Comparison of ENCODE assay signal across 17 cellular contexts in genomic region chr2:180000434-180000833, GRCh38. TPM values are rescaled to one million over a fixed set of nuclear protein-coding genes. Genes with fewer than 3 reads are reported as not detected.
DNase-seq lines count a peak whose midpoint lies in the region; ATAC-seq and TF ChIP-seq lines count a peak whose summit lies in the region.
"Had no signal": no experiment of that assay in that cellular context is flagged by ENCODE, and none has a peak within 500 bp of the region (broad histone marks: within the 10 kb centered on the region; RNA-seq: fewer than 3 reads in every experiment).

No MANE protein-coding gene starts in this region.

- H3K27me3 ChIP-seq in IMR-90 (ENCODE audit: control insufficient read depth, insufficient read depth, low read length): no peaks in the 10 kb centered on the region
- H3K27me3 ChIP-seq in endodermal cell (ENCODE audit: control insufficient read depth, insufficient read depth, low read length, poor library complexity, severe bottlenecking): no peaks in the 10 kb centered on the region
- no peaks in the 10 kb centered on the region for H3K27me3 ChIP-seq in thyroid gland
- no peaks in the 10 kb centered on the region for H3K27me3 ChIP-seq in gastroesophageal sphincter
- H3K27me3 ChIP-seq: testis had no signal

- TF ChIP-seq EP300 in gastroesophageal sphincter (IDR thresholded peaks at IDR 0.05): no peak

- TF ChIP-seq POLR2A in IMR-90 (IDR thresholded peaks at IDR 0.05; ENCODE audit: low read depth, low read length): no peak
- TF ChIP-seq POLR2A in thyroid gland (IDR thresholded peaks at IDR 0.05): no peak
- TF ChIP-seq POLR2A in gastroesophageal sphincter (IDR thresholded peaks at IDR 0.05): no peak

- peaks cover 3% of the 10 kb centered on the region; the same call in 1 of the 2 replicates for H3K9me1 ChIP-seq in IMR-90 (ENCODE audit: insufficient read depth, low read length)

- no peak overlapping the region for H3K27ac Mint-ChIP-seq in activated naive CD8-positive, alpha-beta T cell
- no peak overlapping the region for H3K27ac Mint-ChIP-seq in activated naive CD8-positive, alpha-beta T cell treated with anti-CD3 and anti-CD28 coated beads, Interleukin-2, amount 50 U/mL, for 24 hours
- H3K27ac Mint-ChIP-seq in endodermal cell (peak overlapping the region; percentile 48), glutamatergic neuron (ENCODE audit: unreplicated experiment) (no peak overlapping the region)
- H3K27ac Mint-ChIP-seq: activated CD4-positive, alpha-beta memory T cell treated with anti-CD3 and anti-CD28 coated beads, Interleukin-2, amount 10 ng/mL, durations not matched to agents 7 days and 5 days had no signal

- H3K27ac ChIP-seq in IMR-90 (ENCODE audit: insufficient read depth, low read length): no peak overlapping the region
- no peak overlapping the region for H3K27ac ChIP-seq in endodermal cell (ENCODE audit: low read depth, low read length)
- no peak overlapping the region for H3K27ac ChIP-seq in thyroid gland
- no peak overlapping the region for H3K27ac ChIP-seq in gastroesophageal sphincter
- H3K27ac ChIP-seq: left ventricle myocardium inferior, prostate gland, testis had no signal

- H3K4ac ChIP-seq in IMR-90 (ENCODE audit: low read depth, low read length): no peak overlapping the region

- no peak overlapping the region for H3K18ac ChIP-seq in IMR-90 (ENCODE audit: low read depth, low read length)

- H3K4me1 ChIP-seq in IMR-90 (ENCODE audit: control insufficient read depth, insufficient read depth, low read length) (no peaks in the 10 kb centered on the region), endodermal cell (ENCODE audit: control insufficient read depth, insufficient read depth, low read length) (no peaks in the 10 kb centered on the region), thyroid gland (peaks cover 4 to 7% of the 10 kb centered on the region in 2 donors), gastroesophageal sphincter (peaks cover 0 to 33% (median 3%) of the 10 kb centered on the region in 3 donors)
- H3K4me1 ChIP-seq: prostate gland had no signal

- CTCF ChIA-PET in IMR-90 (lab: Yijun Ruan, JAX): interaction anchor here (0.6 to 1.4 kb wide), 2 partner anchors 19 to 83 kb away, joined by 3 read pairs; no protein-coding TSS in a partner anchor

- peaks cover 24 to 50% of the 10 kb centered on the region in 2 experiments for H3K79me1 ChIP-seq in IMR-90 (ENCODE audit: low read depth in 1 of 2, low read length in 2 of 2)

- H3K14ac ChIP-seq in IMR-90 (replicated peaks; ENCODE audit: low read depth, low read length): no peak overlapping the region

- H2AFZ ChIP-seq in IMR-90 (replicated peaks; ENCODE audit: low read length, poor library complexity): no peak overlapping the region

- no peak for TF ChIP-seq RAD21 in IMR-90 (IDR thresholded peaks at IDR 0.05; ENCODE audit: low read length)

- dilution Hi-C loops in IMR-90 (cut with HindIII; ENCODE audit: low sequenced_read_pairs, unreplicated experiment): no loop called here

- H3K56ac ChIP-seq in IMR-90 (ENCODE audit: extremely low read depth, insufficient read depth, low read length): no peak overlapping the region

- POLR2A ChIA-PET in IMR-90 (lab: Charles Lee; ENCODE audit: unreplicated experiment): no interaction called here

- in situ Hi-C loops in IMR-90 (cut with MboI; ENCODE audit: low sequenced_read_pairs): no loop called here

- H3K9me3 ChIP-seq in IMR-90 (ENCODE audit: control insufficient read depth, insufficient read depth, low read length): no peaks in the 10 kb centered on the region
- H3K9me3 ChIP-seq in endodermal cell (ENCODE audit: control insufficient read depth, low read length): no peaks in the 10 kb centered on the region
- H3K9me3 ChIP-seq in thyroid gland: no peaks in the 10 kb centered on the region
- H3K9me3 ChIP-seq in gastroesophageal sphincter: no peaks in the 10 kb centered on the region
- H3K9me3 ChIP-seq: left ventricle myocardium inferior, prostate gland, testis had no signal

- TF ChIP-seq CTCF in IMR-90 (conservative IDR thresholded peaks at IDR 0.05; ENCODE audit: low read depth, low read length) (no peak), endodermal cell (conservative IDR thresholded peaks at IDR 0.05) (no peak), thyroid gland (IDR thresholded peaks at IDR 0.05) (no peak), glutamatergic neuron (IDR thresholded peaks at IDR 0.05; ENCODE audit: partially characterized antibody, unreplicated experiment) (no peak), gastroesophageal sphincter (IDR thresholded peaks at IDR 0.05) (no peak)

- no peaks in the 10 kb centered on the region for H3K9me3 Mint-ChIP-seq in activated naive CD8-positive, alpha-beta T cell (ENCODE audit: low read depth)
- H3K9me3 Mint-ChIP-seq in activated naive CD8-positive, alpha-beta T cell treated with anti-CD3 and anti-CD28 coated beads, Interleukin-2, amount 50 U/mL, for 24 hours: no peaks in the 10 kb centered on the region
- H3K9me3 Mint-ChIP-seq in endodermal cell (no peaks in the 10 kb centered on the region), glutamatergic neuron (ENCODE audit: unreplicated experiment) (peaks cover 1% of the 10 kb centered on the region)
- H3K9me3 Mint-ChIP-seq: activated CD4-positive, alpha-beta memory T cell treated with anti-CD3 and anti-CD28 coated beads, Interleukin-2, amount 10 ng/mL, durations not matched to agents 7 days and 5 days had no signal

- no peak overlapping the region for H2BK15ac ChIP-seq in IMR-90 (ENCODE audit: low read depth, low read length)

- H3K36me3 ChIP-seq in IMR-90 (ENCODE audit: control insufficient read depth, insufficient read depth, low read length): no peaks in the 10 kb centered on the region
- H3K36me3 ChIP-seq in endodermal cell (ENCODE audit: control insufficient read depth, insufficient read depth, low read length): peaks cover 15% of the 10 kb centered on the region
- H3K36me3 ChIP-seq in thyroid gland: no peaks in the 10 kb centered on the region
- no peaks in the 10 kb centered on the region for H3K36me3 ChIP-seq in gastroesophageal sphincter
- H3K36me3 ChIP-seq: left ventricle myocardium inferior, prostate gland had no signal

- H2BK120ac ChIP-seq in IMR-90 (ENCODE audit: low read depth, low read length): no peak overlapping the region

- no peak overlapping the region for H3K4me2 ChIP-seq in IMR-90 (ENCODE audit: low read depth, low read length)

- no TSS peak for BruUV-seq in IMR-90 (replicated peaks; lab: Mats Ljungman, UMichigan)

- peak overlapping the region; percentile 22 for H3K4me3 Mint-ChIP-seq in activated naive CD8-positive, alpha-beta T cell
- no peak overlapping the region for H3K4me3 Mint-ChIP-seq in activated naive CD8-positive, alpha-beta T cell treated with anti-CD3 and anti-CD28 coated beads, Interleukin-2, amount 50 U/mL, for 24 hours
- H3K4me3 Mint-ChIP-seq in endodermal cell (no peak overlapping the region), glutamatergic neuron (ENCODE audit: unreplicated experiment) (no peak overlapping the region)
- H3K4me3 Mint-ChIP-seq: activated CD4-positive, alpha-beta memory T cell treated with anti-CD3 and anti-CD28 coated beads, Interleukin-2, amount 10 ng/mL, durations not matched to agents 7 days and 5 days had no signal

- peaks cover 5% of the 10 kb centered on the region for H3K36me3 Mint-ChIP-seq in activated naive CD8-positive, alpha-beta T cell
- peaks cover 12% of the 10 kb centered on the region for H3K36me3 Mint-ChIP-seq in activated naive CD8-positive, alpha-beta T cell treated with anti-CD3 and anti-CD28 coated beads, Interleukin-2, amount 50 U/mL, for 24 hours (ENCODE audit: low read depth)
- H3K36me3 Mint-ChIP-seq in endodermal cell (ENCODE audit: low read depth) (peaks cover 19% of the 10 kb centered on the region), glutamatergic neuron (ENCODE audit: unreplicated experiment) (no peaks in the 10 kb centered on the region)

- no peak overlapping the region for H2AK9ac ChIP-seq in IMR-90 (replicated peaks; ENCODE audit: low read depth, low read length, poor library complexity)

- ATAC-seq in activated naive CD8-positive, alpha-beta T cell treated with anti-CD3 and anti-CD28 coated beads, Interleukin-2, amount 50 U/mL, for 24 hours: no peak
- ATAC-seq in IMR-90 (ENCODE audit: low read depth): no peak
- no peak for ATAC-seq in gastroesophageal sphincter

- no peak overlapping the region for H2BK5ac ChIP-seq in IMR-90 (ENCODE audit: low read depth, low read length, poor library complexity, severe bottlenecking)

- H3K4me3 ChIP-seq in IMR-90 (ENCODE audit: insufficient read depth, low read depth, low read length) (no peak overlapping the region), endodermal cell (ENCODE audit: low read length) (no peak overlapping the region), thyroid gland (replicated peaks in 1 of 3) (no peak overlapping the region), gastroesophageal sphincter (no peak overlapping the region)
- H3K4me3 ChIP-seq: left ventricle myocardium inferior, prostate gland, testis had no signal

- H3K27me3 Mint-ChIP-seq in activated naive CD8-positive, alpha-beta T cell: no peaks in the 10 kb centered on the region
- H3K27me3 Mint-ChIP-seq in activated naive CD8-positive, alpha-beta T cell treated with anti-CD3 and anti-CD28 coated beads, Interleukin-2, amount 50 U/mL, for 24 hours: no peaks in the 10 kb centered on the region
- H3K27me3 Mint-ChIP-seq in endodermal cell (ENCODE audit: insufficient read depth) (no peaks in the 10 kb centered on the region), glutamatergic neuron (ENCODE audit: unreplicated experiment) (no peaks in the 10 kb centered on the region)
- H3K27me3 Mint-ChIP-seq: activated CD4-positive, alpha-beta memory T cell treated with anti-CD3 and anti-CD28 coated beads, Interleukin-2, amount 10 ng/mL, durations not matched to agents 7 days and 5 days had no signal

- DNase-seq in activated naive CD8-positive, alpha-beta T cell treated with anti-CD3 and anti-CD28 coated beads, Interleukin-2, amount 50 U/mL, for 24 hours: no peak
- DNase-seq in IMR-90 (peak; percentile 36), endodermal cell (no peak), thyroid gland (no peak), glutamatergic neuron (no peak), inferior parietal cortex (ENCODE audit: extremely low spot score) (no peak)
- DNase-seq: activated CD4-positive, alpha-beta memory T cell treated with anti-CD3 and anti-CD28 coated beads, Interleukin-2, amount 10 ng/mL, durations not matched to agents 7 days and 5 days; activated gamma-delta T cell treated with Interleukin-2 at 50 U/mL for 16 hours; KG1; left ventricle myocardium inferior; NCI-H1930; SHP77; T1000; testis had no signal

- no peak overlapping the region for H2BK20ac ChIP-seq in IMR-90 (ENCODE audit: low read depth, low read length)

- no peak overlapping the region for H3K23ac ChIP-seq in IMR-90 (ENCODE audit: low read depth, low read length)

- H4K91ac ChIP-seq in IMR-90 (ENCODE audit: insufficient read depth, low read depth, low read length): no peak overlapping the region

- no peak overlapping the region for H3K9ac ChIP-seq in IMR-90 (ENCODE audit: low read depth, low read length)
- no peak overlapping the region for H3K9ac ChIP-seq in endodermal cell (ENCODE audit: extremely low read depth, low read length, poor library complexity, severe bottlenecking)

- peaks cover 7% of the 10 kb centered on the region; the same call in 1 of the 2 replicates for H4K20me1 ChIP-seq in IMR-90 (ENCODE audit: insufficient read depth, low read length)

- H4K8ac ChIP-seq in IMR-90 (ENCODE audit: low read depth in 2 of 2, low read length in 2 of 2): no peak overlapping the region

- peaks cover 75% of the 10 kb centered on the region for H3K4me1 Mint-ChIP-seq in activated naive CD8-positive, alpha-beta T cell (ENCODE audit: low read depth)
- H3K4me1 Mint-ChIP-seq in activated naive CD8-positive, alpha-beta T cell treated with anti-CD3 and anti-CD28 coated beads, Interleukin-2, amount 50 U/mL, for 24 hours: peaks cover 64% of the 10 kb centered on the region
- H3K4me1 Mint-ChIP-seq in endodermal cell: peaks cover 25% of the 10 kb centered on the region
- no peaks in the 10 kb centered on the region for H3K4me1 Mint-ChIP-seq in glutamatergic neuron (ENCODE audit: low read depth, unreplicated experiment)

- H4K5ac ChIP-seq in IMR-90 (ENCODE audit: low read depth, low read length): no peak overlapping the region

- H2AK5ac ChIP-seq in IMR-90 (ENCODE audit: low read depth, low read length): no peak overlapping the region

- intact Hi-C loops in IMR-90 (cut with micrococcal nuclease) (loop anchor here (5.0 kb wide), 1 partner anchor 77 kb away; no protein-coding TSS in a partner anchor), thyroid gland (cut with DNase I) (no loop called here)

RNA-seq across cellular contexts. Expression of gene CWC22, which starts 6.7 kb away (rescaled TPM):
- total RNA-seq in IMR-90 (2012; rRNA removed): 17.9 and 21.1 TPM in 2 replicates
- 3.5 and 4.5 TPM in 2 replicates for polyA plus RNA-seq in IMR-90 (2012; rRNA removed)
- 0.32 and 0.71 TPM in 2 replicates for polyA plus RNA-seq in IMR-90 (2012; cell fraction: cytosol; rRNA removed)
- 0.60 and 5.3 TPM in 2 replicates for polyA plus RNA-seq in IMR-90 (2012; cell fraction: nucleus; rRNA removed; ENCODE audit: low replicate concordance)
- 10 to 100 TPM; 33.4 to 43.5 TPM for total RNA-seq in endodermal cell
- polyA plus RNA-seq in endodermal cell (2013, experiment 1 of 2): 27.4 TPM
- 28.6 TPM for polyA plus RNA-seq in endodermal cell (2013, experiment 2 of 2)
- 10 to 100 TPM; 22.0 to 31.7 (median 26.8) TPM for total RNA-seq in thyroid gland
- total RNA-seq in glutamatergic neuron (ENCODE audit: unreplicated experiment): 12.0 TPM
- 10 to 100 TPM; 23.3 to 28.3 (median 25.5) TPM for total RNA-seq in gastroesophageal sphincter
